In the genomic region with DNA sequence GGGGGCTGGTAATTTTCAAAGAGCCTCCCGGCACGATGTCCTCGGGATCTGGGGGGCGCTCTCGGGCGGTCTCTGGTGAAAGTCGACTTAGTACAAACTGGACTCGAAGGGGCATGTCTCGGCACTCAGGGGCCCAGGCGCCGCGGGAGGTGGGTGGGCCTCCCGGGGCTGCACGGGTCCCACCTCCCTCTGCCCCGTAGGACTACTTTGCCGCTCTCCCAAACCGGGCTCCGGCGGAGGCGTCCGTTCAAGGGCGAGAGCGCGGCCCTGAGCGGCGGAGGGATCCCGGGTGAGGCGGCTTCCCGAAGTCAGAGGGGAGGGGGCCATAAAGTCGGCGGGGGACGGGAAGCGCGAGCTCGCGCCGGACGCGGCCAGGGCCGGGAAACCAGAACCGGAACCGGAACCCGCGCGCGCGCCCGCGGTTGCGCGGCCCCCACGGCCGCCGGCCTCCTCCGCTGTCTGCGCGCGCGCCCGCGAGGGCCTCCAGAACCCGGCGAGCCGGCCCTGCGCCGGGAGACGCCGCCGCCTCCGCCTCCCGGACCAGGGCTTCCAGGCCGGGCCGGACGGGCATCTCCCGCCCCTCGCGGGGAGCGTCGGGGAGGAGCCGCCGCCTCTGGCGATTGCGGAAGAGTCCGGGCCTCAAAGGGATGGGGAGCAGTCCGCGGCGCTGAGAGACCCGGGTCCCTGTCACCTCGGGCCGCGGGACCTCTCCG, we compare ENCODE assay signal across 8 cellular contexts.
DNase-seq lines count a peak whose midpoint lies in the region; ATAC-seq, FAIRE-seq and TF ChIP-seq lines count a peak whose summit lies in the region.

A gene with protein sequence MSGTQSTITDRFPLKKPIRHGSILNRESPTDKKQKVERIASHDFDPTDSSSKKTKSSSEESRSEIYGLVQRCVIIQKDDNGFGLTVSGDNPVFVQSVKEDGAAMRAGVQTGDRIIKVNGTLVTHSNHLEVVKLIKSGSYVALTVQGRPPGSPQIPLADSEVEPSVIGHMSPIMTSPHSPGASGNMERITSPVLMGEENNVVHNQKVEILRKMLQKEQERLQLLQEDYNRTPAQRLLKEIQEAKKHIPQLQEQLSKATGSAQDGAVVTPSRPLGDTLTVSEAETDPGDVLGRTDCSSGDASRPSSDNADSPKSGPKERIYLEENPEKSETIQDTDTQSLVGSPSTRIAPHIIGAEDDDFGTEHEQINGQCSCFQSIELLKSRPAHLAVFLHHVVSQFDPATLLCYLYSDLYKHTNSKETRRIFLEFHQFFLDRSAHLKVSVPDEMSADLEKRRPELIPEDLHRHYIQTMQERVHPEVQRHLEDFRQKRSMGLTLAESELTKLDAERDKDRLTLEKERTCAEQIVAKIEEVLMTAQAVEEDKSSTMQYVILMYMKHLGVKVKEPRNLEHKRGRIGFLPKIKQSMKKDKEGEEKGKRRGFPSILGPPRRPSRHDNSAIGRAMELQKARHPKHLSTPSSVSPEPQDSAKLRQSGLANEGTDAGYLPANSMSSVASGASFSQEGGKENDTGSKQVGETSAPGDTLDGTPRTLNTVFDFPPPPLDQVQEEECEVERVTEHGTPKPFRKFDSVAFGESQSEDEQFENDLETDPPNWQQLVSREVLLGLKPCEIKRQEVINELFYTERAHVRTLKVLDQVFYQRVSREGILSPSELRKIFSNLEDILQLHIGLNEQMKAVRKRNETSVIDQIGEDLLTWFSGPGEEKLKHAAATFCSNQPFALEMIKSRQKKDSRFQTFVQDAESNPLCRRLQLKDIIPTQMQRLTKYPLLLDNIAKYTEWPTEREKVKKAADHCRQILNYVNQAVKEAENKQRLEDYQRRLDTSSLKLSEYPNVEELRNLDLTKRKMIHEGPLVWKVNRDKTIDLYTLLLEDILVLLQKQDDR (N-terminal part only) (plus strand): TSS at position 486 of the 713 bp plus-strand sequence. CDS start 831 bp downstream, outside the sequence.

- TF ChIP-seq CTCF in D721Med (IDR thresholded peaks at IDR 0.05; ENCODE audit: insufficient read depth, missing control alignments) (peak; percentile 35), RWPE2 (IDR thresholded peaks at IDR 0.05; ENCODE audit: poor library complexity, severe bottlenecking) (peak; percentile 64), nephron progenitor cell (IDR thresholded peaks at IDR 0.05) (no peak)

- H3K27me3 Mint-ChIP-seq in nephron progenitor cell (ENCODE audit: low read depth, poor library complexity) = no peaks in the 10 kb centered on the region

- peak within 1 kb of the TSS; percentile 99 for H3K27ac Mint-ChIP-seq in nephron progenitor cell

- peak within 1 kb of the TSS; percentile 99 for H3K4me3 Mint-ChIP-seq in nephron progenitor cell

- ATAC-seq in GM21515 (IDR thresholded peaks at IDR 0.05; ENCODE audit: unreplicated experiment) = peak; percentile 62
- ATAC-seq in RWPE2 (ENCODE audit: low read depth) = peak; percentile 49
- peak; percentile 81 for ATAC-seq in stimulated activated naive CD8-positive, alpha-beta T cell treated with anti-CD3 and anti-CD28 coated beads, Interleukin-15, Interleukin-2, amounts not matched to agents 100 U/mL and 50 U/mL, for 24 hours

- H3K27me3 ChIP-seq in RWPE2 (ENCODE audit: insufficient read depth, poor library complexity, severe bottlenecking) = no peaks in the 10 kb centered on the region

- peak within 1 kb of the TSS; percentile 81 for H3K27ac ChIP-seq in RWPE2 (ENCODE audit: poor library complexity, severe bottlenecking)

- no peaks in the 10 kb centered on the region for H3K9me3 ChIP-seq in RWPE2 (ENCODE audit: severe bottlenecking)

- no peaks in the 10 kb centered on the region for H3K36me3 ChIP-seq in RWPE2 (ENCODE audit: low read depth)

- peaks cover 9% of the 10 kb centered on the region for H3K36me3 Mint-ChIP-seq in nephron progenitor cell (ENCODE audit: low read depth)

- no peaks in the 10 kb centered on the region for H3K9me3 Mint-ChIP-seq in nephron progenitor cell

- DNase-seq in D721Med (ENCODE audit: insufficient read length, low spot score) = peak; percentile 67
- DNase-seq in KG1 (lab: John Stamatoyannopoulos, UW) = peak; percentile 75
- peak; percentile 95 for DNase-seq in RWPE2 (ENCODE audit: low spot score)
- DNase-seq in activated gamma-delta T cell (lab: John Stamatoyannopoulos, UW) = peak; percentile 58
- peak; percentile 91 for DNase-seq in fibroblast of the conjunctiva (ENCODE audit: low read depth)
- peak; percentile 95 for DNase-seq in nephron progenitor cell
- DNase-seq in stimulated activated naive CD8-positive, alpha-beta T cell treated with anti-CD3 and anti-CD28 coated beads, Interleukin-15, Interleukin-2, amounts not matched to agents 100 U/mL and 50 U/mL, for 24 hours = peak; percentile 89

- no peak for FAIRE-seq in D721Med (lab: Jason Lieb, UNC)

- peaks cover 46% of the 10 kb centered on the region for H3K4me1 Mint-ChIP-seq in nephron progenitor cell

- H3K4me1 ChIP-seq in RWPE2 (ENCODE audit: insufficient read depth, poor library complexity, severe bottlenecking) = peaks cover 44% of the 10 kb centered on the region

- H3K4me3 ChIP-seq in RWPE2 (ENCODE audit: severe bottlenecking) = peak within 1 kb of the TSS; percentile 95

Comparison
In these comparisons a context has a peak if more than half of its experiments do, and no peak if none do; other contexts are left out.
1. Peak in every context shown above with its lines: DNase-seq, ATAC-seq, H3K4me3 ChIP-seq and H3K27ac ChIP-seq.